In genomic region chr11:32244453-32244852, GRCh38 we compare ENCODE assay signal across 16 cellular contexts.
DNase-seq lines count a peak whose midpoint lies in the region; ATAC-seq and TF ChIP-seq lines count a peak whose summit lies in the region.
"Had no signal": no experiment of that assay in that cellular context is flagged by ENCODE, and none has a peak within 500 bp of the region (broad histone marks: within the 10 kb centered on the region; RNA-seq: fewer than 3 reads in every experiment).

No MANE protein-coding gene starts in this region.

- H3K4ac ChIP-seq in trophoblast cell (ENCODE audit: low read depth, low read length), result no peak overlapping the region

- H3K79me2 ChIP-seq in trophoblast cell (ENCODE audit: control insufficient read depth, insufficient read depth, low read length, poor library complexity), result no peaks in the 10 kb centered on the region

- H2BK12ac ChIP-seq in trophoblast cell (ENCODE audit: low read length), result no peak overlapping the region

- H3K18ac ChIP-seq in trophoblast cell (ENCODE audit: low read length), result no peak overlapping the region

- H2BK5ac ChIP-seq in trophoblast cell (ENCODE audit: low read depth, low read length, poor library complexity), result no peak overlapping the region

- no peaks in the 10 kb centered on the region for H3K36me3 Mint-ChIP-seq in activated T-helper 17 cell treated with anti-CD3 and anti-CD28 coated beads, Interleukin-2, amount 50 U/mL, for 72 hours (ENCODE audit: low read depth)
- no peaks in the 10 kb centered on the region for H3K36me3 Mint-ChIP-seq in CD8-positive, alpha-beta T cell
- H3K36me3 Mint-ChIP-seq: CD4-positive, CD25-positive, alpha-beta regulatory T cell had no signal

- H2AK5ac ChIP-seq in trophoblast cell (ENCODE audit: low read length), result no peak overlapping the region

- peak; percentile 3 for ATAC-seq in stimulated activated naive CD8-positive, alpha-beta T cell treated with anti-CD3 and anti-CD28 coated beads, Interleukin-15, Interleukin-2, amounts not matched to agents 100 U/mL and 50 U/mL, for 24 hours
- no peak for ATAC-seq in stimulated activated naive CD8-positive, alpha-beta T cell treated with anti-CD3 and anti-CD28 coated beads, Interleukin-15, amount 100 ng/mL, for 72 hours
- peak; percentile 29 for ATAC-seq in activated T-helper 17 cell treated with anti-CD3 and anti-CD28 coated beads, Interleukin-2, amount 50 U/mL, for 72 hours (replicated peaks)
- no peak for ATAC-seq in CD8-positive, alpha-beta T cell
- ATAC-seq: GM12878 had no signal

- no peak overlapping the region for H3K9ac ChIP-seq in trophoblast cell (ENCODE audit: low read length)
- H3K9ac ChIP-seq: BLaER1 treated with 17β-estradiol and CSF1 and Interleukin-3, amounts not matched to agents 10 nM and 100 nM had no signal

- DNase-seq in stimulated activated naive CD8-positive, alpha-beta T cell treated with anti-CD3 and anti-CD28 coated beads, Interleukin-15, Interleukin-2, amounts not matched to agents 100 U/mL and 50 U/mL, for 24 hours, result no peak
- DNase-seq in stimulated activated naive CD8-positive, alpha-beta T cell treated with anti-CD3 and anti-CD28 coated beads, Interleukin-15, amount 100 ng/mL, for 72 hours, result no peak
- DNase-seq in trophoblast cell (peak; percentile 1 to 10), germinal center (ENCODE audit: low spot score) (no peak)
- no peak for DNase-seq in activated effector memory CD4-positive, alpha-beta T cell treated with Interleukin-2 at 50 U/mL for 16 hours
- no peak for DNase-seq in CD8-positive, alpha-beta T cell
- DNase-seq: ACHN; Calu3; CD4-positive, CD25-positive, alpha-beta regulatory T cell; DMS79; HCEC 1CT; HFFc6 had no signal

- H3K27me3 ChIP-seq in trophoblast cell (ENCODE audit: insufficient read depth, low read length), result no peaks in the 10 kb centered on the region
- H3K27me3 ChIP-seq in CD8-positive, alpha-beta T cell (ENCODE audit: insufficient read depth, low read length), result no peaks in the 10 kb centered on the region
- H3K27me3 ChIP-seq: BLaER1 treated with 17β-estradiol and CSF1 and Interleukin-3, amounts not matched to agents 10 nM and 100 nM had no signal

- no peak overlapping the region for H4K91ac ChIP-seq in trophoblast cell (ENCODE audit: low read depth, low read length)

- no peak overlapping the region for H3K14ac ChIP-seq in trophoblast cell (ENCODE audit: low read length)

- H3K27ac ChIP-seq in trophoblast cell (ENCODE audit: low read depth, low read length), result no peak overlapping the region
- no peak overlapping the region for H3K27ac ChIP-seq in CD8-positive, alpha-beta T cell (ENCODE audit: low read depth, low read length)
- H3K27ac ChIP-seq: BLaER1 treated with 17β-estradiol and CSF1 and Interleukin-3, amounts not matched to agents 10 nM and 100 nM; HL-60 had no signal

- no peak overlapping the region for H4K12ac ChIP-seq in trophoblast cell (ENCODE audit: low read depth, low read length)

- no peak overlapping the region for H2BK120ac ChIP-seq in trophoblast cell (ENCODE audit: insufficient read depth, low read length, poor library complexity)

- no peaks in the 10 kb centered on the region for H3K79me1 ChIP-seq in trophoblast cell (ENCODE audit: low read length)

- H3K27me3 Mint-ChIP-seq in stimulated activated naive CD8-positive, alpha-beta T cell treated with anti-CD3 and anti-CD28 coated beads, Interleukin-15, amount 100 ng/mL, for 72 hours, result no peaks in the 10 kb centered on the region
- no peaks in the 10 kb centered on the region for H3K27me3 Mint-ChIP-seq in activated T-helper 17 cell treated with anti-CD3 and anti-CD28 coated beads, Interleukin-2, amount 50 U/mL, for 72 hours
- H3K27me3 Mint-ChIP-seq in CD8-positive, alpha-beta T cell (ENCODE audit: low read depth), result peaks cover 5% of the 10 kb centered on the region
- H3K27me3 Mint-ChIP-seq: CD4-positive, CD25-positive, alpha-beta regulatory T cell had no signal

- no peak overlapping the region for H3K27ac Mint-ChIP-seq in stimulated activated naive CD8-positive, alpha-beta T cell treated with anti-CD3 and anti-CD28 coated beads, Interleukin-15, amount 100 ng/mL, for 72 hours
- no peak overlapping the region for H3K27ac Mint-ChIP-seq in activated T-helper 17 cell treated with anti-CD3 and anti-CD28 coated beads, Interleukin-2, amount 50 U/mL, for 72 hours
- H3K27ac Mint-ChIP-seq in CD8-positive, alpha-beta T cell, result no peak overlapping the region
- H3K27ac Mint-ChIP-seq: CD4-positive, CD25-positive, alpha-beta regulatory T cell; HFFc6 had no signal

- H3K4me1 ChIP-seq in trophoblast cell (ENCODE audit: control insufficient read depth in 1 of 2, insufficient read depth in 2 of 2, low read length in 2 of 2), result no peaks in the 10 kb centered on the region
- H3K4me1 ChIP-seq in CD8-positive, alpha-beta T cell (ENCODE audit: insufficient read depth, low read length), result no peaks in the 10 kb centered on the region
- H3K4me1 ChIP-seq: BLaER1 treated with 17β-estradiol and CSF1 and Interleukin-3, amounts not matched to agents 10 nM and 100 nM had no signal

- CTCF ChIA-PET in CD8-positive, alpha-beta T cell (lab: Charles Lee), result no interaction called here

- no peaks in the 10 kb centered on the region for H3K9me3 ChIP-seq in trophoblast cell (ENCODE audit: insufficient read depth, low read depth, low read length)
- no peaks in the 10 kb centered on the region for H3K9me3 ChIP-seq in CD8-positive, alpha-beta T cell (ENCODE audit: low read length)
- H3K9me3 ChIP-seq: BLaER1 treated with 17β-estradiol and CSF1 and Interleukin-3, amounts not matched to agents 10 nM and 100 nM had no signal

- no peak overlapping the region for H3K4me3 Mint-ChIP-seq in stimulated activated naive CD8-positive, alpha-beta T cell treated with anti-CD3 and anti-CD28 coated beads, Interleukin-15, amount 100 ng/mL, for 72 hours
- H3K4me3 Mint-ChIP-seq in activated T-helper 17 cell treated with anti-CD3 and anti-CD28 coated beads, Interleukin-2, amount 50 U/mL, for 72 hours, result no peak overlapping the region
- no peak overlapping the region for H3K4me3 Mint-ChIP-seq in CD8-positive, alpha-beta T cell
- H3K4me3 Mint-ChIP-seq: CD4-positive, CD25-positive, alpha-beta regulatory T cell; HFFc6 had no signal

- H3K4me1 Mint-ChIP-seq in stimulated activated naive CD8-positive, alpha-beta T cell treated with anti-CD3 and anti-CD28 coated beads, Interleukin-15, amount 100 ng/mL, for 72 hours, result no peaks in the 10 kb centered on the region
- no peaks in the 10 kb centered on the region for H3K4me1 Mint-ChIP-seq in activated T-helper 17 cell treated with anti-CD3 and anti-CD28 coated beads, Interleukin-2, amount 50 U/mL, for 72 hours
- no peaks in the 10 kb centered on the region for H3K4me1 Mint-ChIP-seq in CD8-positive, alpha-beta T cell (ENCODE audit: low read depth)
- H3K4me1 Mint-ChIP-seq: CD4-positive, CD25-positive, alpha-beta regulatory T cell had no signal

- intact Hi-C loops in CD8-positive, alpha-beta T cell (cut with DNase I, micrococcal nuclease), result no loop called here

- no peak for TF ChIP-seq CTCF in CD8-positive, alpha-beta T cell (IDR thresholded peaks at IDR 0.05)

- no peak overlapping the region for H3K23ac ChIP-seq in trophoblast cell (ENCODE audit: low read length)

- no peak overlapping the region for H3K4me3 ChIP-seq in trophoblast cell (ENCODE audit: low read depth, low read length)
- H3K4me3 ChIP-seq in CD8-positive, alpha-beta T cell (ENCODE audit: low read depth, low read length), result no peak overlapping the region
- H3K4me3 ChIP-seq: BLaER1 treated with 17β-estradiol and CSF1 and Interleukin-3, amounts not matched to agents 10 nM and 100 nM; GM12878 had no signal

- H3K4me2 ChIP-seq in trophoblast cell (ENCODE audit: low read length), result no peak overlapping the region
- H3K4me2 ChIP-seq: BLaER1 treated with 17β-estradiol and CSF1 and Interleukin-3, amounts not matched to agents 10 nM and 100 nM had no signal

- no peak overlapping the region for H4K8ac ChIP-seq in trophoblast cell (ENCODE audit: low read depth, low read length)

- H2AFZ ChIP-seq in trophoblast cell (ENCODE audit: insufficient read depth, low read length, poor library complexity), result no peak overlapping the region

- POLR2A ChIA-PET in CD8-positive, alpha-beta T cell (lab: Charles Lee), result interaction anchor here (0.8 kb wide), 1 partner anchor 19 kb away, joined by 3 read pairs; no protein-coding TSS in a partner anchor

- no peaks in the 10 kb centered on the region for H3K36me3 ChIP-seq in trophoblast cell (ENCODE audit: control insufficient read depth in 1 of 2, insufficient read depth in 2 of 2, low read length in 2 of 2)
- no peaks in the 10 kb centered on the region for H3K36me3 ChIP-seq in CD8-positive, alpha-beta T cell (ENCODE audit: insufficient read depth, low read length)
- H3K36me3 ChIP-seq: BLaER1 treated with 17β-estradiol and CSF1 and Interleukin-3, amounts not matched to agents 10 nM and 100 nM had no signal

- H3K9me3 Mint-ChIP-seq in stimulated activated naive CD8-positive, alpha-beta T cell treated with anti-CD3 and anti-CD28 coated beads, Interleukin-15, amount 100 ng/mL, for 72 hours, result no peaks in the 10 kb centered on the region
- no peaks in the 10 kb centered on the region for H3K9me3 Mint-ChIP-seq in activated T-helper 17 cell treated with anti-CD3 and anti-CD28 coated beads, Interleukin-2, amount 50 U/mL, for 72 hours
- no peaks in the 10 kb centered on the region for H3K9me3 Mint-ChIP-seq in CD8-positive, alpha-beta T cell
- H3K9me3 Mint-ChIP-seq: HFFc6 had no signal

Comparison
In these comparisons a context has a peak if more than half of its experiments do, and no peak if none do; other contexts are left out.
1. ATAC-seq: peak in stimulated activated naive CD8-positive, alpha-beta T cell treated with anti-CD3 and anti-CD28 coated beads, Interleukin-15, Interleukin-2, amounts not matched to agents 100 U/mL and 50 U/mL, for 24 hours (single experiment) and activated T-helper 17 cell treated with anti-CD3 and anti-CD28 coated beads, Interleukin-2, amount 50 U/mL, for 72 hours (single experiment); none in stimulated activated naive CD8-positive, alpha-beta T cell treated with anti-CD3 and anti-CD28 coated beads, Interleukin-15, amount 100 ng/mL, for 72 hours (single experiment) and CD8-positive, alpha-beta T cell (single experiment).
2. DNase-seq: peak in trophoblast cell (2 of 2); none in stimulated activated naive CD8-positive, alpha-beta T cell treated with anti-CD3 and anti-CD28 coated beads, Interleukin-15, Interleukin-2, amounts not matched to agents 100 U/mL and 50 U/mL, for 24 hours (single experiment), stimulated activated naive CD8-positive, alpha-beta T cell treated with anti-CD3 and anti-CD28 coated beads, Interleukin-15, amount 100 ng/mL, for 72 hours (0 of 2), activated effector memory CD4-positive, alpha-beta T cell treated with Interleukin-2 at 50 U/mL for 16 hours (single experiment), germinal center (single experiment) and CD8-positive, alpha-beta T cell (0 of 7).